ENCODE assay signal across 15 cellular contexts in genomic region chr11:8746575-8746974, GRCh38.
DNase-seq lines count a peak whose midpoint lies in the region; ATAC-seq and TF ChIP-seq lines count a peak whose summit lies in the region.
"Had no signal": no experiment of that assay in that cellular context is flagged by ENCODE, and none has a peak within 500 bp of the region (broad histone marks: within the 10 kb centered on the region; RNA-seq: fewer than 3 reads in every experiment).

No MANE protein-coding gene starts in this region.

- CTCF ChIA-PET in activated CD8-positive, alpha-beta T cell treated with anti-CD3 and anti-CD28 coated beads for 36 hours (lab: Charles Lee), result interaction anchor here (0.8 kb wide), 1 partner anchor 164 kb away, joined by 3 read pairs; the partner anchor contains the start of gene AKIP1

- POLR2A ChIA-PET in activated CD8-positive, alpha-beta T cell treated with anti-CD3 and anti-CD28 coated beads for 36 hours (lab: Charles Lee), result no interaction called here

- TF ChIP-seq POLR2A in transverse colon (IDR thresholded peaks at IDR 0.05), result no peak

- no peak overlapping the region for H3K18ac ChIP-seq in mesenchymal stem cell (ENCODE audit: low read depth in 1 of 2, low read length in 2 of 2)

- no peak overlapping the region for H2BK5ac ChIP-seq in mesenchymal stem cell (ENCODE audit: low read depth, low read length, poor library complexity, severe bottlenecking)

- no peaks in the 10 kb centered on the region for H3K9me2 ChIP-seq in hepatocyte (replicated peaks; ENCODE audit: insufficient read depth)

- no peak overlapping the region for H3K4ac ChIP-seq in mesenchymal stem cell (ENCODE audit: low read depth in 1 of 2, low read length in 2 of 2)

- H3K9me3 Mint-ChIP-seq in natural killer cell, result no peaks in the 10 kb centered on the region
- H3K9me3 Mint-ChIP-seq in natural killer cell treated with Interleukin-12 subunit alpha and Interleukin-12 subunit beta and Interleukin-15 and Interleukin-18, amount 100 ng/mL, for 72 hours, result no peaks in the 10 kb centered on the region
- no peaks in the 10 kb centered on the region for H3K9me3 Mint-ChIP-seq in activated CD8-positive, alpha-beta T cell treated with anti-CD3 and anti-CD28 coated beads for 36 hours

- no peak overlapping the region for H3K9ac ChIP-seq in mesenchymal stem cell (ENCODE audit: low read length)
- H3K9ac ChIP-seq: BLaER1 had no signal

- H3K27me3 Mint-ChIP-seq in natural killer cell (ENCODE audit: low read depth in 2 of 2), result no peaks in the 10 kb centered on the region
- peaks cover 0 to 2% of the 10 kb centered on the region in 2 donors for H3K27me3 Mint-ChIP-seq in natural killer cell treated with Interleukin-12 subunit alpha and Interleukin-12 subunit beta and Interleukin-15 and Interleukin-18, amount 100 ng/mL, for 72 hours
- peaks cover 16% of the 10 kb centered on the region for H3K27me3 Mint-ChIP-seq in activated CD8-positive, alpha-beta T cell treated with anti-CD3 and anti-CD28 coated beads for 36 hours

- H3K36me3 Mint-ChIP-seq in natural killer cell, result no peaks in the 10 kb centered on the region
- H3K36me3 Mint-ChIP-seq in natural killer cell treated with Interleukin-12 subunit alpha and Interleukin-12 subunit beta and Interleukin-15 and Interleukin-18, amount 100 ng/mL, for 72 hours, result no peaks in the 10 kb centered on the region
- H3K36me3 Mint-ChIP-seq in activated CD8-positive, alpha-beta T cell treated with anti-CD3 and anti-CD28 coated beads for 36 hours (ENCODE audit: low read depth), result no peaks in the 10 kb centered on the region

- H3K9me3 ChIP-seq in hepatocyte (ENCODE audit: low read depth) (no peaks in the 10 kb centered on the region), mesenchymal stem cell (ENCODE audit: control insufficient read depth, low read length) (no peaks in the 10 kb centered on the region), transverse colon (no peaks in the 10 kb centered on the region)
- H3K9me3 ChIP-seq: BLaER1 had no signal

- H3K27ac ChIP-seq in hepatocyte (peak overlapping the region; percentile 17), mesenchymal stem cell (ENCODE audit: low read length, poor library complexity, severe bottlenecking) (peak overlapping the region; percentile 73), transverse colon (peak overlapping the region; percentile 10 to 45 (median 40))
- H3K27ac ChIP-seq: 22Rv1, BLaER1 had no signal

- peaks cover 25% of the 10 kb centered on the region in 2 donors for H3K4me1 Mint-ChIP-seq in natural killer cell
- peaks cover 6 to 25% of the 10 kb centered on the region in 2 donors for H3K4me1 Mint-ChIP-seq in natural killer cell treated with Interleukin-12 subunit alpha and Interleukin-12 subunit beta and Interleukin-15 and Interleukin-18, amount 100 ng/mL, for 72 hours (ENCODE audit: low read depth in 2 of 2)
- H3K4me1 Mint-ChIP-seq in activated CD8-positive, alpha-beta T cell treated with anti-CD3 and anti-CD28 coated beads for 36 hours (ENCODE audit: low read depth), result peaks cover 5% of the 10 kb centered on the region

- no peak overlapping the region for H3K23ac ChIP-seq in mesenchymal stem cell (ENCODE audit: low read length in 2 of 2)

- H3K4me3 Mint-ChIP-seq in natural killer cell, result peak overlapping the region; percentile 14
- no peak overlapping the region for H3K4me3 Mint-ChIP-seq in natural killer cell treated with Interleukin-12 subunit alpha and Interleukin-12 subunit beta and Interleukin-15 and Interleukin-18, amount 100 ng/mL, for 72 hours
- H3K4me3 Mint-ChIP-seq in activated CD8-positive, alpha-beta T cell treated with anti-CD3 and anti-CD28 coated beads for 36 hours, result no peak overlapping the region
- H3K4me3 Mint-ChIP-seq: GM23338 had no signal

- TF ChIP-seq CTCF in natural killer cell (IDR thresholded peaks at IDR 0.05), result no peak
- no peak for TF ChIP-seq CTCF in hepatocyte (IDR thresholded peaks at IDR 0.05; ENCODE audit: poor library complexity)
- no peak for TF ChIP-seq CTCF in transverse colon (IDR thresholded peaks at IDR 0.05)
- TF ChIP-seq CTCF in activated CD8-positive, alpha-beta T cell treated with anti-CD3 and anti-CD28 coated beads for 36 hours (IDR thresholded peaks at IDR 0.05), result no peak

- peaks cover 17% of the 10 kb centered on the region for H3K79me2 ChIP-seq in hepatocyte

- H2BK15ac ChIP-seq in mesenchymal stem cell (ENCODE audit: low read depth, poor library complexity, severe bottlenecking), result no peak overlapping the region

- H3K79me1 ChIP-seq in mesenchymal stem cell (replicated peaks; ENCODE audit: low read length, poor library complexity, severe bottlenecking), result peaks cover 36% of the 10 kb centered on the region

- H2AK5ac ChIP-seq in mesenchymal stem cell (ENCODE audit: low read length, severe bottlenecking), result no peak overlapping the region

- no peak for TF ChIP-seq EP300 in transverse colon (IDR thresholded peaks at IDR 0.05; ENCODE audit: low read depth)

- in situ Hi-C loops in transverse colon (cut with MboI; ENCODE audit: low pct_ligation_motif_present in 1 of 4, low pct_unique_long_range_greater_than_20kb in 1 of 4, low sequenced_read_pairs in 3 of 4), result no loop called here

- H3K4me1 ChIP-seq in hepatocyte (ENCODE audit: insufficient read depth) (peaks cover 9% of the 10 kb centered on the region), mesenchymal stem cell (ENCODE audit: control insufficient read depth, insufficient read depth, low read depth, low read length) (peaks cover 11% of the 10 kb centered on the region), transverse colon (peaks cover 8 to 43% (median 26%) of the 10 kb centered on the region in 4 donors)

- H3K14ac ChIP-seq in mesenchymal stem cell (ENCODE audit: low read length in 2 of 2), result no peak overlapping the region

- ATAC-seq in natural killer cell, result no peak
- ATAC-seq in natural killer cell treated with Interleukin-12 subunit alpha and Interleukin-12 subunit beta and Interleukin-15 and Interleukin-18, amount 100 ng/mL, for 72 hours, result no peak
- ATAC-seq in activated CD8-positive, alpha-beta T cell treated with anti-CD3 and anti-CD28 coated beads for 36 hours, result no peak
- ATAC-seq: GM23338 had no signal

- no peak overlapping the region for H2AFZ ChIP-seq in hepatocyte
- H2AFZ ChIP-seq in mesenchymal stem cell (ENCODE audit: low read depth, low read length), result no peak overlapping the region
- H2AFZ ChIP-seq: GM23338 had no signal

- no peaks in the 10 kb centered on the region for H4K20me1 ChIP-seq in hepatocyte (ENCODE audit: insufficient read depth, poor library complexity, severe bottlenecking)
- H4K20me1 ChIP-seq: BLaER1 had no signal

- H4K8ac ChIP-seq in mesenchymal stem cell (ENCODE audit: low read length), result no peak overlapping the region

- H3K27ac Mint-ChIP-seq in natural killer cell, result peak overlapping the region; percentile 67 to 91
- peak overlapping the region in 1 of 2 donors; percentile 10 for H3K27ac Mint-ChIP-seq in natural killer cell treated with Interleukin-12 subunit alpha and Interleukin-12 subunit beta and Interleukin-15 and Interleukin-18, amount 100 ng/mL, for 72 hours
- H3K27ac Mint-ChIP-seq in activated CD8-positive, alpha-beta T cell treated with anti-CD3 and anti-CD28 coated beads for 36 hours, result no peak overlapping the region
- H3K27ac Mint-ChIP-seq: GM23338 had no signal

- H2BK120ac ChIP-seq in mesenchymal stem cell (ENCODE audit: low read depth, low read length), result no peak overlapping the region

- H3K36me3 ChIP-seq in hepatocyte (replicated peaks; ENCODE audit: insufficient read depth, low read depth) (no peaks in the 10 kb centered on the region), mesenchymal stem cell (ENCODE audit: control insufficient read depth in 1 of 2, insufficient read depth in 2 of 2, low read depth in 1 of 2, low read length in 2 of 2) (peaks cover 9 to 57% of the 10 kb centered on the region in 2 experiments), transverse colon (no peaks in the 10 kb centered on the region)
- H3K36me3 ChIP-seq: BLaER1 had no signal

- intact Hi-C loops in natural killer cell (cut with micrococcal nuclease) (no loop called here), transverse colon (cut with DNase I; ENCODE audit: low total_unique reads) (no loop called here)
- intact Hi-C loops in activated CD8-positive, alpha-beta T cell treated with anti-CD3 and anti-CD28 coated beads for 36 hours (cut with micrococcal nuclease), result no loop called here

- H2BK12ac ChIP-seq in mesenchymal stem cell (ENCODE audit: low read length in 2 of 2), result no peak overlapping the region

- H4K91ac ChIP-seq in mesenchymal stem cell (ENCODE audit: low read length), result no peak overlapping the region

- H3K4me3 ChIP-seq in hepatocyte, result no peak overlapping the region
- H3K4me3 ChIP-seq in mesenchymal stem cell (ENCODE audit: insufficient read depth in 1 of 2, low read depth in 1 of 2, low read length in 2 of 2), result no peak overlapping the region
- H3K4me3 ChIP-seq in transverse colon, result no peak overlapping the region
- H3K4me3 ChIP-seq: BLaER1, GM12878, GM23338 had no signal

- no peaks in the 10 kb centered on the region for H3K27me3 ChIP-seq in hepatocyte
- H3K27me3 ChIP-seq in mesenchymal stem cell (ENCODE audit: control insufficient read depth in 1 of 2, insufficient read depth in 1 of 2, low read length in 2 of 2), result no peaks in the 10 kb centered on the region
- H3K27me3 ChIP-seq in transverse colon, result no peaks in the 10 kb centered on the region
- H3K27me3 ChIP-seq: BLaER1 had no signal

- H3K4me2 ChIP-seq in hepatocyte (no peak overlapping the region), mesenchymal stem cell (ENCODE audit: low read length, poor library complexity, severe bottlenecking) (peak overlapping the region; percentile 8)
- H3K4me2 ChIP-seq: GM23338 had no signal

- no peak for DNase-seq in natural killer cell
- no peak for DNase-seq in natural killer cell treated with Interleukin-12 subunit alpha and Interleukin-12 subunit beta and Interleukin-15 and Interleukin-18, amount 100 ng/mL, for 72 hours (ENCODE audit: low spot score)
- DNase-seq in hepatocyte (ENCODE audit: low spot score), result no peak
- DNase-seq in mesenchymal stem cell, result no peak
- no peak for DNase-seq in transverse colon
- no peak for DNase-seq in HK-2 (ENCODE audit: unreplicated experiment)
- DNase-seq in activated CD8-positive, alpha-beta T cell treated with anti-CD3 and anti-CD28 coated beads for 36 hours, result no peak
- DNase-seq in stimulated activated CD4-positive, alpha-beta T cell treated with anti-CD3 and anti-CD28 coated beads, Interleukin-12 subunit alpha, Interleukin-12 subunit beta, amount 100 ng/mL, for 4 hours, result no peak
- DNase-seq: AML-193, DMS53, H7 had no signal

Comparison
In these comparisons a context has a peak if more than half of its experiments do, and no peak if none do; other contexts are left out.
1. H3K27ac ChIP-seq: peak in every context shown above with its lines; median percentile 73 in mesenchymal stem cell; 40 in transverse colon; 17 in hepatocyte.